Comparison of ENCODE assay signal across 5 cellular contexts in the genomic region with DNA sequence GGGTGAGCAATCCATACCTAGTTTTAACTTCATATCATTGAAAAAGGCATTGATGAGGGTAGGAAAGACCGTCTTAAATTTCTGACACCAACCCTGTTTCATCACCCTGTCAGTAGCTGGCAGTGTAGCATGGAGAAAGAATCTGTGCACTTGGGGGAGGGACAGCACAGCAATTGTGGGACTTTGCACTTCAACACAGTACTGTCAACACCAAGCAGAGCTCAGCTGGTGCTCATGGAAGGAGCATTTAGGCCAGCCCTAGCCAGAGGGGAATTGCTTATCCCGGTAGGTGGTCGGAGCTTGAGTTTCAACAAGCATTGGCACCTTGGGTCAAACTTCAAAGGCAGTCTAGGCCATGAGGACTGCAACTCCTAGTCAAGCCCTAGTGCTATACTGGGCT.
A peak's percentile ranks its signal among the peaks of the same experiment; 100 is the strongest.
DNase-seq lines count a peak whose midpoint lies in the region; ATAC-seq, FAIRE-seq and TF ChIP-seq lines count a peak whose summit lies in the region.
"Not testable (repeated sequence)": the region's sequence is repeated elsewhere in the genome, so short reads cannot be mapped to it uniquely, and the experiment has no call there.

No MANE protein-coding gene starts in this region.

- not testable (repeated sequence) for H4K5ac ChIP-seq in H1 (ENCODE audit: insufficient read length, low read depth, low read length); mesendoderm (ENCODE audit: low read length)

- DNase-seq in NT2/D1 (ENCODE audit: low read depth, low spot score) (peak; percentile 11), left lobe of liver (ENCODE audit: low spot score) (peak; percentile 44), mesendoderm (peak; percentile 59)
- DNase-seq in H1 (ENCODE audit: low read depth in 1 of 2, low spot score in 2 of 2) = not testable (repeated sequence)

- not testable (repeated sequence) for H3K4me1 ChIP-seq in NT2/D1 (ENCODE audit: insufficient read depth, insufficient read length); H1 (replicated peaks in 1 of 4; ENCODE audit: control insufficient read depth in 3 of 4, insufficient read depth in 4 of 4, low read length in 3 of 4); liver (ENCODE audit: control insufficient read depth in 4 of 4, insufficient read depth in 4 of 4, low read length in 3 of 4); mesendoderm (ENCODE audit: control insufficient read depth, low read depth, low read length)

- TF ChIP-seq RAD21 in H1 (IDR thresholded peaks at IDR 0.05 in 1 of 2, conservative IDR thresholded peaks at IDR 0.05 in 1 of 2; ENCODE audit: low read depth in 2 of 2, low read length in 2 of 2) = not testable (repeated sequence)
- peak in 1 of 2 donors; percentile 48 for TF ChIP-seq RAD21 in liver (IDR thresholded peaks at IDR 0.05)

- H2AK5ac ChIP-seq in H1 (ENCODE audit: low read depth, low read length); mesendoderm (ENCODE audit: low read length): not testable (repeated sequence)

- not testable (repeated sequence) for H3K23me2 ChIP-seq in H1 (ENCODE audit: low read depth, low read length)

- H2BK15ac ChIP-seq in H1 (ENCODE audit: low read length); mesendoderm (replicated peaks; ENCODE audit: low read depth): not testable (repeated sequence)

- H3K27me3 ChIP-seq in NT2/D1 (ENCODE audit: insufficient read depth, insufficient read length); H1 (replicated peaks in 1 of 4; ENCODE audit: control insufficient read depth in 3 of 4, extremely low read depth in 1 of 4, insufficient read depth in 3 of 4, low read length in 3 of 4); liver (ENCODE audit: control insufficient read depth in 4 of 4, insufficient read depth in 4 of 4, low read length in 3 of 4); mesendoderm (ENCODE audit: insufficient read depth, low read length, poor library complexity): not testable (repeated sequence)

- H3K4ac ChIP-seq in H1 (replicated peaks; ENCODE audit: insufficient read length, low read depth, low read length); mesendoderm (ENCODE audit: low read depth, low read length): not testable (repeated sequence)

- peak; percentile 36 for FAIRE-seq in H1 (lab: Jason Lieb, UNC)

- not testable (repeated sequence) for H3K9ac ChIP-seq in NT2/D1 (ENCODE audit: insufficient read length, low read depth); H1 (replicated peaks in 1 of 4; ENCODE audit: extremely low read depth in 1 of 4, low read depth in 3 of 4, low read length in 3 of 4); liver (ENCODE audit: low read depth in 1 of 2, low read length in 2 of 2); mesendoderm (ENCODE audit: low read length)

- not testable (repeated sequence) for H2BK120ac ChIP-seq in H1 (replicated peaks; ENCODE audit: low read depth, low read length); mesendoderm (ENCODE audit: low read depth, low read length)

- not testable (repeated sequence) for H3K36me3 ChIP-seq in NT2/D1 (ENCODE audit: insufficient read depth, insufficient read length, low read length); H1 (ENCODE audit: control insufficient read depth in 2 of 4, insufficient read depth in 4 of 4, low read length in 3 of 4); liver (ENCODE audit: control insufficient read depth in 4 of 4, insufficient read depth in 3 of 4, low read depth in 1 of 4, low read length in 3 of 4); mesendoderm (ENCODE audit: control insufficient read depth, insufficient read depth, low read length)

- not testable (repeated sequence) for H2BK5ac ChIP-seq in H1 (ENCODE audit: low read depth, low read length); mesendoderm (ENCODE audit: low read length)

- H3K79me1 ChIP-seq in H1 (ENCODE audit: low read depth, low read length); mesendoderm (ENCODE audit: low read length): not testable (repeated sequence)

- not testable (repeated sequence) for H4K8ac ChIP-seq in H1 (ENCODE audit: extremely low read depth, insufficient read depth, low read length); mesendoderm (ENCODE audit: low read depth, low read length)

- peak; percentile 100 for ATAC-seq in left lobe of liver

- H3K56ac ChIP-seq in H1 (replicated peaks; ENCODE audit: insufficient read length, low read depth, low read length); mesendoderm (ENCODE audit: low read length): not testable (repeated sequence)

- TF ChIP-seq EP300 in H1 (IDR thresholded peaks at IDR 0.05; ENCODE audit: borderline replicate concordance in 1 of 2, low read depth in 2 of 2, low read length in 2 of 2) = not testable (repeated sequence)

- not testable (repeated sequence) for H4K91ac ChIP-seq in H1 (replicated peaks; ENCODE audit: insufficient read length, low read length)

- TF ChIP-seq POLR2A in H1 (IDR thresholded peaks at IDR 0.05; ENCODE audit: control extremely low read depth in 1 of 2, low read depth in 2 of 2, low read length in 2 of 2) = not testable (repeated sequence)

- not testable (repeated sequence) for H3K27ac ChIP-seq in H1 (ENCODE audit: low read depth, low read length); liver (ENCODE audit: low read depth in 1 of 2, low read length in 2 of 2); mesendoderm (ENCODE audit: low read depth, low read length)

- POLR2A ChIA-PET in H1 (lab: Charles Lee; ENCODE audit: partially characterized antibody) = not testable (repeated sequence)

- H2BK20ac ChIP-seq in H1 (ENCODE audit: low read length) = not testable (repeated sequence)

- H3K79me2 ChIP-seq in H1 (ENCODE audit: control insufficient read depth in 1 of 2, insufficient read depth in 2 of 2, low read length in 2 of 2); mesendoderm (ENCODE audit: control insufficient read depth, insufficient read depth, low read length): not testable (repeated sequence)

- not testable (repeated sequence) for H3K4me3 ChIP-seq in NT2/D1 (ENCODE audit: insufficient read length, low read depth); H1 (ENCODE audit: extremely low read depth in 1 of 4, insufficient read depth in 2 of 4, low read depth in 3 of 4, low read length in 4 of 4); liver (ENCODE audit: low read depth in 1 of 3, low read length in 3 of 3); mesendoderm (ENCODE audit: low read length)

- 92% methylated on average over 2 of the region's 3 CpGs; no CpG with 5 or more reads in 1 of the 2 experiments for WGBS in H1 (ENCODE audit: extremely low coverage in 1 of 2, insufficient coverage in 1 of 2, insufficient read length in 1 of 2, insufficient replicate concordance in 2 of 2, low coverage in 1 of 2, low lambda C conversion rate in 2 of 2, missing lambda C conversion rate in 1 of 2), 2 experiments
- WGBS in liver = 26% methylated on average over 3 of the region's 3 CpGs
- no CpG with 5 or more reads among the region's 3 CpGs for WGBS in mesendoderm (ENCODE audit: extremely low coverage, insufficient coverage, low lambda C conversion rate)

- H2AFZ ChIP-seq in H1 (ENCODE audit: low read length) = not testable (repeated sequence)

- not testable (repeated sequence) for H2BK12ac ChIP-seq in H1 (ENCODE audit: low read depth, low read length)

- not testable (repeated sequence) for H3K4me2 ChIP-seq in H1 (ENCODE audit: insufficient read depth in 1 of 2, low read depth in 2 of 2, low read length in 2 of 2); mesendoderm (ENCODE audit: low read length)

- H3K23ac ChIP-seq in H1 (ENCODE audit: insufficient read length); mesendoderm (ENCODE audit: low read length): not testable (repeated sequence)

- H3K18ac ChIP-seq in H1 (ENCODE audit: extremely low read depth, low read length); mesendoderm (ENCODE audit: low read length): not testable (repeated sequence)

- H4K20me1 ChIP-seq in H1 (replicated peaks in 1 of 2; ENCODE audit: control insufficient read depth in 1 of 2, insufficient read depth in 2 of 2, low read length in 2 of 2) = not testable (repeated sequence)

- H3K9me3 ChIP-seq in NT2/D1 (ENCODE audit: insufficient read depth, low read length); H1 (ENCODE audit: insufficient read depth in 2 of 2, low read depth in 1 of 2, low read length in 1 of 2); liver (ENCODE audit: control insufficient read depth in 4 of 4, low read length in 3 of 4): not testable (repeated sequence)

- TF ChIP-seq CTCF in H1 (IDR thresholded peaks at IDR 0.05; ENCODE audit: control extremely low read depth in 1 of 3, insufficient read depth in 1 of 3, low read depth in 1 of 3, low read length in 3 of 3); liver (IDR thresholded peaks at IDR 0.05; ENCODE audit: low read depth, low read length, missing input control): not testable (repeated sequence)

- H3K14ac ChIP-seq in H1 (ENCODE audit: insufficient read length) = not testable (repeated sequence)

- CTCF ChIA-PET in H1 (lab: Charles Lee; ENCODE audit: partially characterized antibody) = not testable (repeated sequence)

TF ChIP-seq in liver, 16 proteins besides CTCF, POLR2A, EP300 and RAD21:
- TF ChIP-seq YY1 (IDR thresholded peaks at IDR 0.05) (peak; percentile 12), HNF4A (conservative IDR thresholded peaks at IDR 0.05) (peak in 1 of 2 donors; percentile 68)
